8 cellular contexts compared by ENCODE assay signal in genomic region chr2:173966274-173967098, GRCh38. TPM values are rescaled to one million over a fixed set of nuclear protein-coding genes. Genes with fewer than 3 reads are reported as not detected.
DNase-seq lines count a peak whose midpoint lies in the region; ATAC-seq and TF ChIP-seq lines count a peak whose summit lies in the region.

No MANE protein-coding gene starts in this region.

- H3K36me3 ChIP-seq in RWPE2 (ENCODE audit: low read depth) = peaks cover 14% of the 10 kb centered on the region
- no peaks in the 10 kb centered on the region for H3K36me3 ChIP-seq in fibroblast of lung (ENCODE audit: control insufficient read depth, insufficient read depth, low read length)

- no peaks in the 10 kb centered on the region for H4K20me1 ChIP-seq in fibroblast of lung (ENCODE audit: control insufficient read depth, extremely low read depth, insufficient read depth, low read length)

- H3K79me2 ChIP-seq in fibroblast of lung (ENCODE audit: control insufficient read depth, insufficient read depth, low read length) = peaks cover 18% of the 10 kb centered on the region

- no peak for TF ChIP-seq POLR2A in lower leg skin (IDR thresholded peaks at IDR 0.05)

- intact Hi-C loops in lower leg skin (cut with DNase I; ENCODE audit: low total_unique reads) = no loop called here

- H3K4me2 ChIP-seq in fibroblast of lung (ENCODE audit: extremely low read depth, insufficient read depth, low read length) = peak overlapping the region; percentile 84

- ATAC-seq in RWPE2 (ENCODE audit: low read depth) (no peak), GM18858 (IDR thresholded peaks at IDR 0.05; ENCODE audit: unreplicated experiment) (no peak)

- H3K27ac ChIP-seq in RWPE2 (ENCODE audit: poor library complexity, severe bottlenecking) (peak overlapping the region; percentile 98), fibroblast of lung (ENCODE audit: insufficient read depth, low read length) (peak overlapping the region; percentile 94)

- H2AFZ ChIP-seq in fibroblast of lung (ENCODE audit: low read length) = no peak overlapping the region

- H3K9me3 ChIP-seq in RWPE2 (ENCODE audit: severe bottlenecking) = peaks cover under 1% of the 10 kb centered on the region
- H3K9me3 ChIP-seq in fibroblast of lung (ENCODE audit: control insufficient read depth, insufficient read depth, low read depth, low read length) = no peaks in the 10 kb centered on the region

- no peaks in the 10 kb centered on the region for H3K27me3 ChIP-seq in RWPE2 (ENCODE audit: insufficient read depth, poor library complexity, severe bottlenecking)
- H3K27me3 ChIP-seq in fibroblast of lung (ENCODE audit: control insufficient read depth, insufficient read depth, low read length) = no peaks in the 10 kb centered on the region

- DNase-seq in GM12864 (ENCODE audit: low read depth) = no peak
- no peak for DNase-seq in RWPE2 (ENCODE audit: low spot score)
- no peak for DNase-seq in fibroblast of lung (ENCODE audit: low read depth in 2 of 2)
- DNase-seq in retinal pigment epithelial cell (ENCODE audit: low read depth) = no peak
- DNase-seq in lower leg skin (ENCODE audit: low spot score in 2 of 2) = no peak
- DNase-seq in iPS-NIHi7 (ENCODE audit: extremely low spot score) = no peak
- DNase-seq in NCI-H2196 (lab: John Stamatoyannopoulos, UW; ENCODE audit: unreplicated experiment) = no peak

- TF ChIP-seq CTCF in GM12864 (IDR thresholded peaks at IDR 0.05; ENCODE audit: low read depth, low read length, missing control alignments) = no peak
- no peak for TF ChIP-seq CTCF in RWPE2 (IDR thresholded peaks at IDR 0.05; ENCODE audit: poor library complexity, severe bottlenecking)
- TF ChIP-seq CTCF in fibroblast of lung (conservative IDR thresholded peaks at IDR 0.05 in 1 of 2, IDR thresholded peaks at IDR 0.05 in 1 of 2; ENCODE audit: low read depth in 1 of 2, low read length in 2 of 2) = no peak
- no peak for TF ChIP-seq CTCF in retinal pigment epithelial cell (conservative IDR thresholded peaks at IDR 0.05; ENCODE audit: low read depth, low read length)
- TF ChIP-seq CTCF in lower leg skin (IDR thresholded peaks at IDR 0.05) = no peak

- H3K4me1 ChIP-seq in RWPE2 (ENCODE audit: insufficient read depth, poor library complexity, severe bottlenecking) (peaks cover 11% of the 10 kb centered on the region), fibroblast of lung (ENCODE audit: control insufficient read depth, extremely low read depth, insufficient read depth, low read length) (peaks cover 6% of the 10 kb centered on the region)

- H3K9ac ChIP-seq in fibroblast of lung (ENCODE audit: insufficient read depth, low read length) = peak overlapping the region; percentile 98

- 50 to 51% methylated on average over 8 of the region's 8 CpGs for WGBS in lower leg skin, 2 donors

- H3K4me3 ChIP-seq in GM12864 (ENCODE audit: low read depth, low read length) (peak overlapping the region; percentile 75), RWPE2 (ENCODE audit: severe bottlenecking) (peak overlapping the region; percentile 52), fibroblast of lung (replicated peaks in 1 of 4; ENCODE audit: control extremely low read depth in 1 of 4, insufficient read depth in 1 of 4, low read depth in 3 of 4, low read length in 4 of 4) (peak overlapping the region; percentile 70 to 84 (median 74)), retinal pigment epithelial cell (ENCODE audit: low read length) (peak overlapping the region; percentile 80), lower leg skin (ENCODE audit: low read depth, poor library complexity, severe bottlenecking) (no peak overlapping the region)

RNA-seq across cellular contexts. Expression of gene SP3, which starts 1.3 kb away (rescaled TPM):
- total RNA-seq in fibroblast of lung (124 and 125 TPM in 2 replicates), lower leg skin (100 to 1,000 TPM in 3 of 4 donors, 10 to 100 TPM in 1; 99.1 to 209 (median 124) TPM)
- polyA plus RNA-seq in fibroblast of lung = 52.2 and 64.1 TPM in 2 replicates
- polyA plus RNA-seq in fibroblast of lung (2012) = 33.3 and 34.4 TPM in 2 replicates
- polyA minus RNA-seq in fibroblast of lung (ENCODE audit: low replicate concordance) = 36.7 and 44.8 TPM in 2 replicates
